Comparison of ENCODE assay signal across 24 cellular contexts in genomic region chr6:84424956-84425355, GRCh38.
DNase-seq lines count a peak whose midpoint lies in the region; ATAC-seq, FAIRE-seq and TF ChIP-seq lines count a peak whose summit lies in the region.
"Had no signal": no experiment of that assay in that cellular context is flagged by ENCODE, and none has a peak within 500 bp of the region (broad histone marks: within the 10 kb centered on the region; RNA-seq: fewer than 3 reads in every experiment).

No MANE protein-coding gene starts in this region.

- no peak overlapping the region for H3K9ac ChIP-seq in astrocyte (ENCODE audit: low read length)

- H4K20me1 ChIP-seq in astrocyte (ENCODE audit: insufficient read depth, low read length) = no peaks in the 10 kb centered on the region

- H3K36me3 Mint-ChIP-seq in astrocyte (ENCODE audit: low read depth, unreplicated experiment) = no peaks in the 10 kb centered on the region
- H3K36me3 Mint-ChIP-seq: CD8-positive, alpha-beta T cell had no signal

- no peak overlapping the region for H2AFZ ChIP-seq in astrocyte (ENCODE audit: low read depth, low read length)

- no peak overlapping the region for H3K4me3 Mint-ChIP-seq in astrocyte (ENCODE audit: unreplicated experiment)
- H3K4me3 Mint-ChIP-seq: CD8-positive, alpha-beta T cell had no signal

- no peak for TF ChIP-seq CTCF in astrocyte (IDR thresholded peaks at IDR 0.05; ENCODE audit: insufficient read depth, low read depth, low read length)

- H3K27me3 ChIP-seq in astrocyte (ENCODE audit: insufficient read depth, low read length) = peaks cover 10% of the 10 kb centered on the region

- DNase-seq in SHP77 (lab: John Stamatoyannopoulos, UW) (peak; percentile 4 to 14), SHP77 treated with DMSO at 0.1 percent for 48 hours (lab: John Stamatoyannopoulos, UW) (no peak), astrocyte (ENCODE audit: low read depth) (no peak), myocyte (ENCODE audit: low read depth) (peak; percentile 64), NCI-H1105 (lab: John Stamatoyannopoulos, UW) (no peak)
- no peak for DNase-seq in stimulated activated CD4-positive, alpha-beta T cell treated with anti-CD3 and anti-CD28 coated beads, Interleukin-4, amount 100 ng/mL, for 4 hours
- DNase-seq: AML-193; C1 segment of cervical spinal cord; CD8-positive, alpha-beta T cell; DMS153; KG1; NCI-H1105 treated with DMSO at 0.1 percent for 48 hours; NCI-H1694 treated with DMSO at 0.1 percent for 48 hours; NCI-H510A; NCI-H774; OCI-M1 had no signal

- no peaks in the 10 kb centered on the region for H3K36me3 ChIP-seq in astrocyte (ENCODE audit: insufficient read depth, low read length)

- H3K27me3 Mint-ChIP-seq in astrocyte (ENCODE audit: low read depth, unreplicated experiment) = peaks cover 8% of the 10 kb centered on the region

- no peaks in the 10 kb centered on the region for H3K79me2 ChIP-seq in astrocyte (ENCODE audit: insufficient read depth, low read length)

- no peak overlapping the region for H3K27ac Mint-ChIP-seq in astrocyte (ENCODE audit: unreplicated experiment)
- H3K27ac Mint-ChIP-seq: CD8-positive, alpha-beta T cell had no signal

- peak overlapping the region; percentile 21 for H3K27ac ChIP-seq in astrocyte (ENCODE audit: low read depth, low read length)
- H3K27ac ChIP-seq: SK-N-MC had no signal

- no peaks in the 10 kb centered on the region for H3K4me1 ChIP-seq in astrocyte (ENCODE audit: insufficient read depth, low read length)

- H3K4me2 ChIP-seq in astrocyte (ENCODE audit: low read length) = peak overlapping the region; percentile 30

- no peaks in the 10 kb centered on the region for H3K9me3 ChIP-seq in astrocyte (ENCODE audit: insufficient read depth, low read depth, low read length)

- FAIRE-seq in astrocyte (lab: Jason Lieb, UNC) = no peak
- FAIRE-seq: G401.6, GM12892, GM18507, HTR-8/SVneo, RCC 7860 had no signal

- no peak for ATAC-seq in HG03280 (IDR thresholded peaks at IDR 0.05; ENCODE audit: unreplicated experiment)
- no peak for ATAC-seq in GM18502 (IDR thresholded peaks at IDR 0.05; ENCODE audit: poor library complexity, unreplicated experiment)
- ATAC-seq: CD8-positive, alpha-beta T cell had no signal

- peaks cover 1% of the 10 kb centered on the region for H3K4me1 Mint-ChIP-seq in astrocyte (ENCODE audit: low read depth, unreplicated experiment)

- H3K9me3 Mint-ChIP-seq in astrocyte (ENCODE audit: unreplicated experiment) = no peaks in the 10 kb centered on the region
- H3K9me3 Mint-ChIP-seq: CD8-positive, alpha-beta T cell had no signal

- no peak overlapping the region for H3K4me3 ChIP-seq in astrocyte (ENCODE audit: insufficient read depth, low read depth, low read length)
- H3K4me3 ChIP-seq: SK-N-MC had no signal

Comparison
In these comparisons a context has a peak if more than half of its experiments do, and no peak if none do; other contexts are left out.
1. DNase-seq: peak in SHP77 (2 of 2) and myocyte (single experiment); none in SHP77 treated with DMSO at 0.1 percent for 48 hours (single experiment), astrocyte (single experiment), NCI-H1105 (single experiment) and stimulated activated CD4-positive, alpha-beta T cell treated with anti-CD3 and anti-CD28 coated beads, Interleukin-4, amount 100 ng/mL, for 4 hours (0 of 2).